ENCODE assay signal across 11 cellular contexts in the genomic region with DNA sequence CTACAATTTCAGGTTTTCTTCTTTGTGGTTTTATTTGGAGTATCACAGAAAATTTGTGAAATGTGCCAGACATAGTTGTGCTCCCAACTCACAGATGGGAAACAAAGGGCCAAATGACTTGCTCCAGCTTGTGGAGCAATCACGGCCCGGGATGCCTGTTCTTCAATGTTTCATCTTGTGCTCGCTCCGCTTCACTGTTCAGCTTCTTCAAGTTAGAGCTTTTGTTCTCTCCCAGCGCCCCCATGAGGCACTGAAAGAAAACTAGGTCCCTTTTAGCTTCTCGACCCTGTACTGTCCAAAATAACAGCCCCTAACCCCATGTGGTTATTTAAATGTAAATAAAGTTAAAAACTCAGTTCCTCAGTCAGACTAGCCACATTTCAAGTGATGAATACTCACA.
DNase-seq lines count a peak whose midpoint lies in the region; ATAC-seq and TF ChIP-seq lines count a peak whose summit lies in the region.
"Had no signal": no experiment of that assay in that cellular context is flagged by ENCODE, and none has a peak within 500 bp of the region (broad histone marks: within the 10 kb centered on the region; RNA-seq: fewer than 3 reads in every experiment).

No MANE protein-coding gene starts in this region.

- no peaks in the 10 kb centered on the region for H3K9me3 Mint-ChIP-seq in Calu3 (ENCODE audit: low read depth, unreplicated experiment)
- no peaks in the 10 kb centered on the region for H3K9me3 Mint-ChIP-seq in activated CD4-positive, alpha-beta memory T cell treated with anti-CD3 and anti-CD28 coated beads, Interleukin-2, amount 10 ng/mL, durations not matched to agents 7 days and 5 days
- H3K9me3 Mint-ChIP-seq: stimulated activated naive CD8-positive, alpha-beta T cell treated with anti-CD3 and anti-CD28 coated beads, Interleukin-15, Interleukin-2, amounts not matched to agents 100 ng/mL and 50 ng/mL, for 24 hours had no signal

- H3K4me3 Mint-ChIP-seq in Calu3 (ENCODE audit: low read depth, unreplicated experiment), result no peak overlapping the region
- no peak overlapping the region for H3K4me3 Mint-ChIP-seq in activated CD4-positive, alpha-beta memory T cell treated with anti-CD3 and anti-CD28 coated beads, Interleukin-2, amount 10 ng/mL, durations not matched to agents 7 days and 5 days
- H3K4me3 Mint-ChIP-seq: stimulated activated naive CD8-positive, alpha-beta T cell treated with anti-CD3 and anti-CD28 coated beads, Interleukin-15, Interleukin-2, amounts not matched to agents 100 ng/mL and 50 ng/mL, for 24 hours had no signal

- TF ChIP-seq RAD21 in Ishikawa (IDR thresholded peaks at IDR 0.05; ENCODE audit: low read depth), result peak; percentile 80

- intact Hi-C loops in Calu3 (cut with micrococcal nuclease; ENCODE audit: unreplicated experiment), result loop anchor here (2.0 kb wide), 2 partner anchors 505 to 527 kb away; no protein-coding TSS in a partner anchor

- POLR2A ChIA-PET in activated CD4-positive, alpha-beta memory T cell treated with anti-CD3 and anti-CD28 coated beads, Interleukin-2, amount 10 ng/mL, durations not matched to agents 7 days and 5 days (lab: Charles Lee), result no interaction called here

- CTCF ChIA-PET in Calu3 (lab: Charles Lee), result interaction anchor here (0.6 to 1.3 kb wide), 3 partner anchors 162 to 432 kb away, joined by 3 to 5 read pairs (median 3); no protein-coding TSS in a partner anchor
- CTCF ChIA-PET in activated CD4-positive, alpha-beta memory T cell treated with anti-CD3 and anti-CD28 coated beads, Interleukin-2, amount 10 ng/mL, durations not matched to agents 7 days and 5 days (lab: Charles Lee), result no interaction called here

- no peaks in the 10 kb centered on the region for H3K27me3 Mint-ChIP-seq in Calu3 (ENCODE audit: unreplicated experiment)
- H3K27me3 Mint-ChIP-seq in activated CD4-positive, alpha-beta memory T cell treated with anti-CD3 and anti-CD28 coated beads, Interleukin-2, amount 10 ng/mL, durations not matched to agents 7 days and 5 days, result no peaks in the 10 kb centered on the region

- no peak for TF ChIP-seq EP300 in Ishikawa (IDR thresholded peaks at IDR 0.05; ENCODE audit: borderline replicate concordance)

- H3K36me3 Mint-ChIP-seq in Calu3 (ENCODE audit: insufficient read depth, unreplicated experiment), result no peaks in the 10 kb centered on the region
- no peaks in the 10 kb centered on the region for H3K36me3 Mint-ChIP-seq in activated CD4-positive, alpha-beta memory T cell treated with anti-CD3 and anti-CD28 coated beads, Interleukin-2, amount 10 ng/mL, durations not matched to agents 7 days and 5 days (ENCODE audit: low read depth)

- ATAC-seq in GM21526 (IDR thresholded peaks at IDR 0.05; ENCODE audit: low FRiP score, unreplicated experiment), result no peak
- ATAC-seq: gastrocnemius medialis had no signal

- H3K27ac Mint-ChIP-seq in Calu3 (ENCODE audit: unreplicated experiment), result no peak overlapping the region
- H3K27ac Mint-ChIP-seq in activated CD4-positive, alpha-beta memory T cell treated with anti-CD3 and anti-CD28 coated beads, Interleukin-2, amount 10 ng/mL, durations not matched to agents 7 days and 5 days, result no peak overlapping the region
- H3K27ac Mint-ChIP-seq: stimulated activated naive CD8-positive, alpha-beta T cell treated with anti-CD3 and anti-CD28 coated beads, Interleukin-15, Interleukin-2, amounts not matched to agents 100 ng/mL and 50 ng/mL, for 24 hours had no signal

- DNase-seq in Calu3 (peak; percentile 18), iPS-NIHi11 (ENCODE audit: low spot score) (peak; percentile 48), germinal center (ENCODE audit: low spot score) (no peak)
- no peak for DNase-seq in activated T-cell treated with anti-CD3 and anti-CD28 coated beads, Interleukin-2, amount 50 U/mL, for 1 hour
- DNase-seq in activated CD4-positive, alpha-beta memory T cell treated with anti-CD3 and anti-CD28 coated beads, Interleukin-2, amount 10 ng/mL, durations not matched to agents 7 days and 5 days, result no peak
- DNase-seq: gastrocnemius medialis had no signal

- H3K27ac ChIP-seq in VCaP, result peak overlapping the region; percentile 38
- H3K27ac ChIP-seq: gastrocnemius medialis, RWPE1 had no signal

- TF ChIP-seq CTCF in Calu3 (IDR thresholded peaks at IDR 0.05; ENCODE audit: unreplicated experiment) (no peak), VCaP (conservative IDR thresholded peaks at IDR 0.05) (peak; percentile 68)

- BruUV-seq in Calu3 (replicated peaks; lab: Mats Ljungman, UMichigan), result no TSS peak

- peaks cover 9% of the 10 kb centered on the region for H3K4me1 Mint-ChIP-seq in Calu3 (ENCODE audit: low read depth, unreplicated experiment)
- no peaks in the 10 kb centered on the region for H3K4me1 Mint-ChIP-seq in activated CD4-positive, alpha-beta memory T cell treated with anti-CD3 and anti-CD28 coated beads, Interleukin-2, amount 10 ng/mL, durations not matched to agents 7 days and 5 days

TF ChIP-seq in Ishikawa, 13 proteins besides CTCF, POLR2A, EP300 and RAD21:
- TF ChIP-seq, protein P1, sequence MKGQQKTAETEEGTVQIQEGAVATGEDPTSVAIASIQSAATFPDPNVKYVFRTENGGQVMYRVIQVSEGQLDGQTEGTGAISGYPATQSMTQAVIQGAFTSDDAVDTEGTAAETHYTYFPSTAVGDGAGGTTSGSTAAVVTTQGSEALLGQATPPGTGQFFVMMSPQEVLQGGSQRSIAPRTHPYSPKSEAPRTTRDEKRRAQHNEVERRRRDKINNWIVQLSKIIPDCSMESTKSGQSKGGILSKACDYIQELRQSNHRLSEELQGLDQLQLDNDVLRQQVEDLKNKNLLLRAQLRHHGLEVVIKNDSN (IDR thresholded peaks at IDR 0.05), result no peak
- no peak for TF ChIP-seq NFIC (IDR thresholded peaks at IDR 0.05)
- no peak for TF ChIP-seq TCF12 (IDR thresholded peaks at IDR 0.05; ENCODE audit: low read depth)
TF ChIP-seq in Ishikawa: peak in this region for 0.

Comparison
In these comparisons a context has a peak if more than half of its experiments do, and no peak if none do; other contexts are left out.
1. DNase-seq: peak in Calu3 (single experiment) and iPS-NIHi11 (single experiment); none in germinal center (single experiment), activated T-cell treated with anti-CD3 and anti-CD28 coated beads, Interleukin-2, amount 50 U/mL, for 1 hour (single experiment) and activated CD4-positive, alpha-beta memory T cell treated with anti-CD3 and anti-CD28 coated beads, Interleukin-2, amount 10 ng/mL, durations not matched to agents 7 days and 5 days (single experiment).